Comparison of ENCODE assay signal across 12 cellular contexts in genomic region chr17:63035271-63035670, GRCh38.
A peak's percentile ranks its signal among the peaks of the same experiment; 100 is the strongest.
DNase-seq lines count a peak whose midpoint lies in the region; FAIRE-seq and TF ChIP-seq lines count a peak whose summit lies in the region.
"Had no signal": no experiment of that assay in that cellular context is flagged by ENCODE, and none has a peak within 500 bp of the region (broad histone marks: within the 10 kb centered on the region; RNA-seq: fewer than 3 reads in every experiment).

No MANE protein-coding gene starts in this region.

- H2AFZ ChIP-seq in fibroblast of lung (ENCODE audit: low read length) = no peak overlapping the region

- H3K4me1 ChIP-seq in fibroblast of lung (ENCODE audit: control insufficient read depth, extremely low read depth, insufficient read depth, low read length) (no peaks in the 10 kb centered on the region), skeletal muscle satellite cell (ENCODE audit: control insufficient read depth, insufficient read depth, low read length) (peaks cover 36% of the 10 kb centered on the region)
- H3K4me1 ChIP-seq: spleen had no signal

- H4K20me1 ChIP-seq in fibroblast of lung (ENCODE audit: control insufficient read depth, extremely low read depth, insufficient read depth, low read length) = no peaks in the 10 kb centered on the region

- H3K4me3 ChIP-seq in fibroblast of lung (replicated peaks in 1 of 4; ENCODE audit: control extremely low read depth in 1 of 4, insufficient read depth in 1 of 4, low read depth in 3 of 4, low read length in 4 of 4) (no peak overlapping the region), skeletal muscle satellite cell (ENCODE audit: low read length) (no peak overlapping the region)
- H3K4me3 ChIP-seq: spleen had no signal

- peaks cover 7% of the 10 kb centered on the region for H3K79me2 ChIP-seq in fibroblast of lung (ENCODE audit: control insufficient read depth, insufficient read depth, low read length)

- H3K9ac ChIP-seq in fibroblast of lung (ENCODE audit: insufficient read depth, low read length) (no peak overlapping the region), skeletal muscle satellite cell (ENCODE audit: low read depth, low read length) (no peak overlapping the region)

- FAIRE-seq in RCC 7860 (lab: Jason Lieb, UNC) = peak; percentile 87

- no peaks in the 10 kb centered on the region for H3K9me3 ChIP-seq in fibroblast of lung (ENCODE audit: control insufficient read depth, insufficient read depth, low read depth, low read length)
- H3K9me3 ChIP-seq in skeletal muscle satellite cell (replicated peaks; ENCODE audit: low read length) = no peaks in the 10 kb centered on the region
- H3K9me3 ChIP-seq: spleen had no signal

- H3K27me3 ChIP-seq in fibroblast of lung (ENCODE audit: control insufficient read depth, insufficient read depth, low read length) = no peaks in the 10 kb centered on the region
- H3K27me3 ChIP-seq in skeletal muscle satellite cell (ENCODE audit: control insufficient read depth, insufficient read depth, low read length) = no peaks in the 10 kb centered on the region
- H3K27me3 ChIP-seq: spleen had no signal

- no peak overlapping the region for H3K27ac ChIP-seq in fibroblast of lung (ENCODE audit: insufficient read depth, low read length)
- H3K27ac ChIP-seq: spleen had no signal

- intact Hi-C loops in posterior cingulate gyrus (cut with DNase I) = no loop called here

- H3K36me3 ChIP-seq in fibroblast of lung (ENCODE audit: control insufficient read depth, insufficient read depth, low read length) (no peaks in the 10 kb centered on the region), skeletal muscle satellite cell (ENCODE audit: insufficient read depth, low read length) (peaks cover 7% of the 10 kb centered on the region)
- H3K36me3 ChIP-seq: spleen had no signal

- no peak for TF ChIP-seq CTCF in fibroblast of lung (conservative IDR thresholded peaks at IDR 0.05 in 1 of 2, IDR thresholded peaks at IDR 0.05 in 1 of 2; ENCODE audit: low read depth in 1 of 2, low read length in 2 of 2)

- H3K4me2 ChIP-seq in fibroblast of lung (ENCODE audit: extremely low read depth, insufficient read depth, low read length) (no peak overlapping the region), skeletal muscle satellite cell (ENCODE audit: low read length) (peak overlapping the region; percentile 48)

- DNase-seq in GM04504 (ENCODE audit: low read depth) (peak; percentile 39), RCC 7860 (ENCODE audit: low spot score) (peak; percentile 64), fibroblast of lung (ENCODE audit: low read depth in 2 of 2) (peak; percentile 85), posterior cingulate gyrus (no peak), foreskin melanocyte (no peak), NCI-H128 (lab: John Stamatoyannopoulos, UW; ENCODE audit: unreplicated experiment) (no peak)
- DNase-seq: activated gamma-delta T cell, Calu3, NCI-H82, Right ventricle myocardium superior, spleen had no signal

Comparison
In these comparisons a context has a peak if more than half of its experiments do, and no peak if none do; other contexts are left out.
1. DNase-seq: peak in GM04504 (single experiment), RCC 7860 (single experiment) and fibroblast of lung (2 of 2); none in posterior cingulate gyrus (0 of 10), foreskin melanocyte (single experiment) and NCI-H128 (single experiment).